ENCODE assay signal across 11 cellular contexts in the genomic region with DNA sequence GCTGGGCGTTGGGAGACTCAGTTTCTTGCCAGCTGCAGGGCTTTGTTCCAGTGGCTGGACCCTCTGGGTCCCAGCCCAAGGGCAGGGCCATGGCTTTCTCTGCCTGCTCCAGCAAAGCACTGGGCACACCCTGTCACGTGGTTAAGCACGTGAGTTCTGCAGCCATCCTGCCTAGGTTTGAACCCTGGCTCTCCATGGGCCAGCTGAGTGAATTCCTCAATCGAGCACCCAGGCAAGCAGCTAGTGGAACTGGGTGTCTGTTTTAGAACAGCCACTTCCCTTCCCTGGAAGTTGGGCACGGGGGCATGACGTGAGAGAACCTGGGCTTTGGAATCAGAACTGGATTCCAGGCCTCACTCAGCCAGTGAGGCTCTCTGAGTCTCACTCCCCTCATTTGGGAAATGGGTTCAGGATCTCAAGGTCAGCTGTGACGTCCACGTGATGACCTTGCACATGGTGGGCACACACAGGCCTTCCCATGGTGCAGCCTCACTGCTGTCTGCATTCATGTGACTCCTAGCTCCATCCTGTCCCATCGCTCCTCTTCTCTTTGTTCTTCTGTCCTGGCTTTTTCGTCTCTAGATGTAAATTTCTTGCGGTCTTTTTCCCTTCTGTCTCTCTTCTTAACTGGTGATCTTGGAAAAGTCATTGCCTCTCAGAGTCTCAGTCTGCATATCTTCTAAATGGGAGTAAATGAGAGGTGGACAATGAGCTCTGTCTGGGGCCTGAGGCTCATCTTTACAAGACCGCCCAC. TPM values are rescaled to one million over a fixed set of nuclear protein-coding genes. Genes with fewer than 3 reads are reported as not detected.
DNase-seq lines count a peak whose midpoint lies in the region; ATAC-seq and TF ChIP-seq lines count a peak whose summit lies in the region.
"Had no signal": no experiment of that assay in that cellular context is flagged by ENCODE, and none has a peak within 500 bp of the region (broad histone marks: within the 10 kb centered on the region; RNA-seq: fewer than 3 reads in every experiment).

No MANE protein-coding gene starts in this region.

- no peak for TF ChIP-seq CTCF in CD14-positive monocyte (IDR thresholded peaks at IDR 0.05)

- H3K4me3 Mint-ChIP-seq in naive B cell: peak overlapping the region; percentile 44 to 84 (median 76)
- H3K4me3 Mint-ChIP-seq in CD14-positive monocyte: peak overlapping the region in 1 of 2 donors; percentile 62

- peak overlapping the region; percentile 56 to 79 (median 71); a peak in 20 of 22 replicates for H3K9ac ChIP-seq in BLaER1 treated with 17β-estradiol and CSF1 and Interleukin-3, amounts not matched to agents 10 nM and 100 nM

- no peaks in the 10 kb centered on the region for H3K9me3 Mint-ChIP-seq in activated naive CD4-positive, alpha-beta T cell treated with anti-CD3 and anti-CD28 coated beads, Interleukin-2, amount 50 U/mL, for 72 hours
- H3K9me3 Mint-ChIP-seq in naive B cell (no peaks in the 10 kb centered on the region), CD14-positive monocyte (no peaks in the 10 kb centered on the region)

- H3K4me2 ChIP-seq in BLaER1 treated with 17β-estradiol and CSF1 and Interleukin-3, amounts not matched to agents 10 nM and 100 nM: peak overlapping the region; percentile 88 to 100 (median 98)

- no peak for DNase-seq in activated naive CD4-positive, alpha-beta T cell treated with anti-CD3 and anti-CD28 coated beads, Interleukin-2, amount 50 U/mL, for 72 hours (ENCODE audit: low spot score in 2 of 2)
- no peak for DNase-seq in naive B cell
- no peak for DNase-seq in CD14-positive monocyte (ENCODE audit: low spot score)
- DNase-seq: hippocampal formation, NCI-H146 had no signal

- peaks cover 62 to 80% (median 73%) of the 10 kb centered on the region in 10 experiments for H3K4me1 ChIP-seq in BLaER1 treated with 17β-estradiol and CSF1 and Interleukin-3, amounts not matched to agents 10 nM and 100 nM

- TF ChIP-seq RAD21 in Ishikawa (IDR thresholded peaks at IDR 0.05; ENCODE audit: low read depth): no peak

- no peaks in the 10 kb centered on the region for H3K27me3 Mint-ChIP-seq in naive B cell
- peaks cover 2 to 20% (median 8%) of the 10 kb centered on the region in 3 donors for H3K27me3 Mint-ChIP-seq in CD14-positive monocyte (ENCODE audit: low read depth in 3 of 3)

- H3K4me3 ChIP-seq in BLaER1 treated with 17β-estradiol and CSF1 and Interleukin-3, amounts not matched to agents 10 nM and 100 nM: peak overlapping the region in 2 of 10 experiments; percentile 2 to 32; a peak in 1 of 20 replicates
- H3K4me3 ChIP-seq: pancreas had no signal

- TF ChIP-seq EP300 in Ishikawa (IDR thresholded peaks at IDR 0.05; ENCODE audit: borderline replicate concordance): no peak

- no peaks in the 10 kb centered on the region for H3K36me3 ChIP-seq in BLaER1 treated with 17β-estradiol and CSF1 and Interleukin-3, amounts not matched to agents 10 nM and 100 nM
- H3K36me3 ChIP-seq: pancreas had no signal

- H3K36me3 Mint-ChIP-seq in activated naive CD4-positive, alpha-beta T cell treated with anti-CD3 and anti-CD28 coated beads, Interleukin-2, amount 50 U/mL, for 72 hours: peaks cover 5 to 9% of the 10 kb centered on the region in 2 donors
- H3K36me3 Mint-ChIP-seq in naive B cell (no peaks in the 10 kb centered on the region), CD14-positive monocyte (peaks cover 0 to 3% of the 10 kb centered on the region in 2 donors)

- H3K4me1 Mint-ChIP-seq in naive B cell (peaks cover 43 to 55% (median 50%) of the 10 kb centered on the region in 3 donors), CD14-positive monocyte (peaks cover 56% of the 10 kb centered on the region)

- intact Hi-C loops in CD14-positive monocyte (cut with micrococcal nuclease): loop anchor here in 1 of 2 donors (5.0 kb wide), 1 partner anchor 43 kb away; no protein-coding TSS in a partner anchor

- peak overlapping the region; percentile 69 to 92 (median 81); a peak in 21 of 22 replicates for H3K27ac ChIP-seq in BLaER1 treated with 17β-estradiol and CSF1 and Interleukin-3, amounts not matched to agents 10 nM and 100 nM
- H3K27ac ChIP-seq: pancreas had no signal

- no peaks in the 10 kb centered on the region for H3K27me3 ChIP-seq in BLaER1 treated with 17β-estradiol and CSF1 and Interleukin-3, amounts not matched to agents 10 nM and 100 nM
- H3K27me3 ChIP-seq: pancreas had no signal

- peak overlapping the region; percentile 95 to 99 for H3K27ac Mint-ChIP-seq in activated naive CD4-positive, alpha-beta T cell treated with anti-CD3 and anti-CD28 coated beads, Interleukin-2, amount 50 U/mL, for 72 hours
- H3K27ac Mint-ChIP-seq in naive B cell (peak overlapping the region; percentile 82 to 95 (median 88)), CD14-positive monocyte (peak overlapping the region in 2 of 7 donors; percentile 41 to 51)

- peaks cover 0 to 36% (median 6%) of the 10 kb centered on the region in 11 experiments; a peak in 13 of 22 replicates for H4K20me1 ChIP-seq in BLaER1 treated with 17β-estradiol and CSF1 and Interleukin-3, amounts not matched to agents 10 nM and 100 nM

- H3K9me3 ChIP-seq in BLaER1 treated with 17β-estradiol and CSF1 and Interleukin-3, amounts not matched to agents 10 nM and 100 nM (replicated peaks in 1 of 11): no peaks in the 10 kb centered on the region
- H3K9me3 ChIP-seq: pancreas had no signal

- no peak for ATAC-seq in activated naive CD4-positive, alpha-beta T cell treated with anti-CD3 and anti-CD28 coated beads, Interleukin-2, amount 50 U/mL, for 72 hours
- ATAC-seq in naive B cell (ENCODE audit: low read depth in 2 of 2) (no peak), HG02623 (IDR thresholded peaks at IDR 0.05; ENCODE audit: unreplicated experiment) (no peak), HG03442 (IDR thresholded peaks at IDR 0.05; ENCODE audit: unreplicated experiment) (no peak), esophagus mucosa (no peak)
- ATAC-seq: pancreas had no signal

TF ChIP-seq in Ishikawa, 13 proteins besides CTCF, POLR2A, EP300 and RAD21:
- TF ChIP-seq TEAD4 (IDR thresholded peaks at IDR 0.05): no peak
- TF ChIP-seq, protein P1, sequence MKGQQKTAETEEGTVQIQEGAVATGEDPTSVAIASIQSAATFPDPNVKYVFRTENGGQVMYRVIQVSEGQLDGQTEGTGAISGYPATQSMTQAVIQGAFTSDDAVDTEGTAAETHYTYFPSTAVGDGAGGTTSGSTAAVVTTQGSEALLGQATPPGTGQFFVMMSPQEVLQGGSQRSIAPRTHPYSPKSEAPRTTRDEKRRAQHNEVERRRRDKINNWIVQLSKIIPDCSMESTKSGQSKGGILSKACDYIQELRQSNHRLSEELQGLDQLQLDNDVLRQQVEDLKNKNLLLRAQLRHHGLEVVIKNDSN (IDR thresholded peaks at IDR 0.05): 0 out of 2 replicates have a peak, but pooled peaks have one; percentile 37
- TF ChIP-seq, protein P2, sequence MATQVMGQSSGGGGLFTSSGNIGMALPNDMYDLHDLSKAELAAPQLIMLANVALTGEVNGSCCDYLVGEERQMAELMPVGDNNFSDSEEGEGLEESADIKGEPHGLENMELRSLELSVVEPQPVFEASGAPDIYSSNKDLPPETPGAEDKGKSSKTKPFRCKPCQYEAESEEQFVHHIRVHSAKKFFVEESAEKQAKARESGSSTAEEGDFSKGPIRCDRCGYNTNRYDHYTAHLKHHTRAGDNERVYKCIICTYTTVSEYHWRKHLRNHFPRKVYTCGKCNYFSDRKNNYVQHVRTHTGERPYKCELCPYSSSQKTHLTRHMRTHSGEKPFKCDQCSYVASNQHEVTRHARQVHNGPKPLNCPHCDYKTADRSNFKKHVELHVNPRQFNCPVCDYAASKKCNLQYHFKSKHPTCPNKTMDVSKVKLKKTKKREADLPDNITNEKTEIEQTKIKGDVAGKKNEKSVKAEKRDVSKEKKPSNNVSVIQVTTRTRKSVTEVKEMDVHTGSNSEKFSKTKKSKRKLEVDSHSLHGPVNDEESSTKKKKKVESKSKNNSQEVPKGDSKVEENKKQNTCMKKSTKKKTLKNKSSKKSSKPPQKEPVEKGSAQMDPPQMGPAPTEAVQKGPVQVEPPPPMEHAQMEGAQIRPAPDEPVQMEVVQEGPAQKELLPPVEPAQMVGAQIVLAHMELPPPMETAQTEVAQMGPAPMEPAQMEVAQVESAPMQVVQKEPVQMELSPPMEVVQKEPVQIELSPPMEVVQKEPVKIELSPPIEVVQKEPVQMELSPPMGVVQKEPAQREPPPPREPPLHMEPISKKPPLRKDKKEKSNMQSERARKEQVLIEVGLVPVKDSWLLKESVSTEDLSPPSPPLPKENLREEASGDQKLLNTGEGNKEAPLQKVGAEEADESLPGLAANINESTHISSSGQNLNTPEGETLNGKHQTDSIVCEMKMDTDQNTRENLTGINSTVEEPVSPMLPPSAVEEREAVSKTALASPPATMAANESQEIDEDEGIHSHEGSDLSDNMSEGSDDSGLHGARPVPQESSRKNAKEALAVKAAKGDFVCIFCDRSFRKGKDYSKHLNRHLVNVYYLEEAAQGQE (IDR thresholded peaks at IDR 0.05; ENCODE audit: low read depth): no peak

RNA-seq across cellular contexts. Expression of a gene that starts 45.9 kb away (rescaled TPM):
- total RNA-seq in activated naive CD4-positive, alpha-beta T cell treated with anti-CD3 and anti-CD28 coated beads, Interleukin-2, amount 50 U/mL, for 72 hours: 10 to 100 TPM; 21.2 to 30.7 TPM
- polyA plus RNA-seq in naive B cell (ENCODE audit: low read depth in 6 of 6) (1 to 10 TPM in 5 of 6 donors, not detected in 1; 1.3 to 4.2 (median 1.5) TPM), CD14-positive monocyte (1 to 10 TPM; 1.1 to 2.8 TPM)
- 2.0 TPM for total RNA-seq in esophagus mucosa
